ENCODE assay signal across 12 cellular contexts in genomic region chr10:97718178-97718577, GRCh38. TPM values are rescaled to one million over a fixed set of nuclear protein-coding genes. Genes with fewer than 3 reads are reported as not detected.
DNase-seq lines count a peak whose midpoint lies in the region; ATAC-seq and TF ChIP-seq lines count a peak whose summit lies in the region.
"Had no signal": no experiment of that assay in that cellular context is flagged by ENCODE, and none has a peak within 500 bp of the region (broad histone marks: within the 10 kb centered on the region; RNA-seq: fewer than 3 reads in every experiment).

No MANE protein-coding gene starts in this region.

- no peaks in the 10 kb centered on the region for H3K27me3 ChIP-seq in mammary epithelial cell (ENCODE audit: insufficient read depth, low read length)
- no peaks in the 10 kb centered on the region for H3K27me3 ChIP-seq in transverse colon

- H3K36me3 Mint-ChIP-seq in mesothelial cell of epicardium: peaks cover 21% of the 10 kb centered on the region

- H3K9ac ChIP-seq in mammary epithelial cell (ENCODE audit: insufficient read depth, low read length): peak overlapping the region; percentile 51

- TF ChIP-seq POLR2A in transverse colon (IDR thresholded peaks at IDR 0.05): no peak

- H2AFZ ChIP-seq in mammary epithelial cell (ENCODE audit: low read depth, low read length): no peak overlapping the region

- peak overlapping the region; percentile 74 for H3K27ac Mint-ChIP-seq in mesothelial cell of epicardium
- H3K27ac Mint-ChIP-seq: activated T-helper 1 cell treated with anti-CD3 and anti-CD28 coated beads, Interleukin-12 subunit alpha, Interleukin-12 subunit beta, Interleukin-2, Interleukin-4 antibody, amounts not matched to agents 30 ng/mL and 10 ng/mL and 1 ng/mL, durations not matched to agents 14 hours and 24 hours and 36 hours; stimulated activated naive CD8-positive, alpha-beta T cell treated with anti-CD3 and anti-CD28 coated beads, Interleukin-15, Interleukin-2, amounts not matched to agents 100 ng/mL and 50 ng/mL, for 24 hours; T-helper 1 cell treated with Interleukin-12 subunit alpha and Interleukin-12 subunit beta and Interleukin-4 antibody, amounts not matched to agents 30 μg/mL and 1 μg/mL, for 36 hours had no signal

- peaks cover 56% of the 10 kb centered on the region for H3K79me2 ChIP-seq in mammary epithelial cell (ENCODE audit: insufficient read depth, low read length)

- CTCF ChIA-PET in mammary epithelial cell (lab: Charles Lee; ENCODE audit: low non-redundant PET): interaction anchor here (0.5 to 0.6 kb wide), 2 partner anchors 15 to 32 kb away, joined by 3 to 7 read pairs; no protein-coding TSS in a partner anchor

- TF ChIP-seq CTCF in mammary epithelial cell (conservative IDR thresholded peaks at IDR 0.05 in 1 of 2, IDR thresholded peaks at IDR 0.05 in 1 of 2; ENCODE audit: extremely low read depth in 1 of 2, insufficient read depth in 1 of 2, low read depth in 1 of 2, low read length in 2 of 2) (no peak), mesothelial cell of epicardium (IDR thresholded peaks at IDR 0.05; ENCODE audit: unreplicated experiment) (no peak), transverse colon (IDR thresholded peaks at IDR 0.05) (no peak)

- H3K27ac ChIP-seq in mammary epithelial cell (ENCODE audit: insufficient read depth, low read depth, low read length) (peak overlapping the region; percentile 64), transverse colon (peak overlapping the region; percentile 87 to 99 (median 96))

- peaks cover 49% of the 10 kb centered on the region for H3K4me1 Mint-ChIP-seq in mesothelial cell of epicardium

- BruUV-seq in mammary epithelial cell (replicated peaks; lab: Mats Ljungman, UMichigan): no TSS peak

- WGBS in mammary epithelial cell (ENCODE audit: low coverage, missing lambda C conversion rate): 31% methylated on average over 5 of the region's 6 CpGs
- WGBS in transverse colon (ENCODE audit: low coverage in 1 of 2), 2 donors: 37 to 52% methylated on average over 3 to 6 of the region's 6 CpGs

- H3K9me3 ChIP-seq in mammary epithelial cell (replicated peaks; ENCODE audit: insufficient read depth, low read length): no peaks in the 10 kb centered on the region
- no peaks in the 10 kb centered on the region for H3K9me3 ChIP-seq in transverse colon

- TF ChIP-seq EP300 in transverse colon (IDR thresholded peaks at IDR 0.05; ENCODE audit: low read depth): no peak

- peak; percentile 33 for DNase-seq in NCI-H69 (lab: John Stamatoyannopoulos, UW)
- no peak for DNase-seq in mammary epithelial cell
- no peak for DNase-seq in mesothelial cell of epicardium (ENCODE audit: low spot score in 2 of 2, unreplicated experiment in 2 of 2)
- no peak for DNase-seq in transverse colon
- DNase-seq in NCI-H1092 treated with DMSO at 0.1 percent for 48 hours (lab: John Stamatoyannopoulos, UW): no peak
- DNase-seq: cortex of kidney had no signal

- H3K9me3 Mint-ChIP-seq in mesothelial cell of epicardium: no peaks in the 10 kb centered on the region
- H3K9me3 Mint-ChIP-seq: activated T-helper 1 cell treated with anti-CD3 and anti-CD28 coated beads, Interleukin-12 subunit alpha, Interleukin-12 subunit beta, Interleukin-2, Interleukin-4 antibody, amounts not matched to agents 30 ng/mL and 10 ng/mL and 1 ng/mL, durations not matched to agents 14 hours and 24 hours and 36 hours; stimulated activated naive CD8-positive, alpha-beta T cell treated with anti-CD3 and anti-CD28 coated beads, Interleukin-15, Interleukin-2, amounts not matched to agents 100 ng/mL and 50 ng/mL, for 24 hours; T-helper 1 cell treated with Interleukin-12 subunit alpha and Interleukin-12 subunit beta and Interleukin-4 antibody, amounts not matched to agents 30 μg/mL and 1 μg/mL, for 36 hours had no signal

- ATAC-seq in GM18502 (IDR thresholded peaks at IDR 0.05; ENCODE audit: poor library complexity, unreplicated experiment) (no peak), HG03108 (IDR thresholded peaks at IDR 0.05; ENCODE audit: unreplicated experiment) (no peak)

- in situ Hi-C loops in mammary epithelial cell (cut with MboI; ENCODE audit: low sequenced_read_pairs in 2 of 2) (no loop called here), transverse colon (cut with MboI; ENCODE audit: low pct_ligation_motif_present in 1 of 4, low pct_unique_long_range_greater_than_20kb in 1 of 4, low sequenced_read_pairs in 3 of 4) (no loop called here)

- no peaks in the 10 kb centered on the region for H3K27me3 Mint-ChIP-seq in mesothelial cell of epicardium (ENCODE audit: low read depth)

- H3K4me1 ChIP-seq in mammary epithelial cell (ENCODE audit: insufficient read depth, low read length) (peaks cover 47% of the 10 kb centered on the region), transverse colon (peaks cover 47 to 81% (median 70%) of the 10 kb centered on the region in 4 donors)

- intact Hi-C loops in mammary epithelial cell (cut with micrococcal nuclease): loop anchor here (1.0 kb wide), 2 partner anchors 9 to 31 kb away; partner anchors contain the start of gene AVPI1
- intact Hi-C loops in transverse colon (cut with DNase I; ENCODE audit: low total_unique reads): no loop called here

- peaks cover 12% of the 10 kb centered on the region for H3K36me3 ChIP-seq in mammary epithelial cell (ENCODE audit: insufficient read depth, low read length)
- no peaks in the 10 kb centered on the region for H3K36me3 ChIP-seq in transverse colon

- H3K4me2 ChIP-seq in mammary epithelial cell (ENCODE audit: insufficient read depth, low read depth, low read length): peak overlapping the region; percentile 42

- no peaks in the 10 kb centered on the region for H4K20me1 ChIP-seq in mammary epithelial cell (ENCODE audit: insufficient read depth, low read length)

- no peak overlapping the region for H3K4me3 Mint-ChIP-seq in mesothelial cell of epicardium
- H3K4me3 Mint-ChIP-seq: activated T-helper 1 cell treated with anti-CD3 and anti-CD28 coated beads, Interleukin-12 subunit alpha, Interleukin-12 subunit beta, Interleukin-2, Interleukin-4 antibody, amounts not matched to agents 30 ng/mL and 10 ng/mL and 1 ng/mL, durations not matched to agents 14 hours and 24 hours and 36 hours; stimulated activated naive CD8-positive, alpha-beta T cell treated with anti-CD3 and anti-CD28 coated beads, Interleukin-15, Interleukin-2, amounts not matched to agents 100 ng/mL and 50 ng/mL, for 24 hours; T-helper 1 cell treated with Interleukin-12 subunit alpha and Interleukin-12 subunit beta and Interleukin-4 antibody, amounts not matched to agents 30 μg/mL and 1 μg/mL, for 36 hours had no signal

- dilution Hi-C loops in mammary epithelial cell (cut with HindIII; ENCODE audit: low sequenced_read_pairs): no loop called here

- H3K4me3 ChIP-seq in mammary epithelial cell (replicated peaks in 1 of 3; ENCODE audit: insufficient read depth in 1 of 3, low read depth in 2 of 3, low read length in 3 of 3): no peak overlapping the region
- H3K4me3 ChIP-seq in transverse colon: no peak overlapping the region
- H3K4me3 ChIP-seq: skin epidermis had no signal

RNA-seq across cellular contexts. Expression of gene MARVELD1, which starts 4.6 kb away (rescaled TPM):
- total RNA-seq in mammary epithelial cell (10 to 100 TPM; 39.8 to 72.5 TPM), mesothelial cell of epicardium (72.5 to 75.4 TPM (median 75.4 TPM) in 3 replicates), transverse colon (10 to 100 TPM in 2 of 4 donors, 1 to 10 TPM in 2; 5.6 to 24.6 (median 13.6) TPM)
- polyA plus RNA-seq in mammary epithelial cell: 84.8 TPM
- 74.7 TPM for polyA minus RNA-seq in mammary epithelial cell

RNA-seq across cellular contexts. Expression of gene ZFYVE27, which starts 18.8 kb away (rescaled TPM):
- 10 to 100 TPM; 26.8 to 33.5 TPM for total RNA-seq in mammary epithelial cell
- polyA plus RNA-seq in mammary epithelial cell: 14.3 TPM
- polyA minus RNA-seq in mammary epithelial cell: 9.4 TPM
- total RNA-seq in mesothelial cell of epicardium: 39.6 to 40.7 TPM (median 39.9 TPM) in 3 replicates
- total RNA-seq in transverse colon: 100 to 1,000 TPM in 1 of 4 donors, 10 to 100 TPM in 3; 46.4 to 102 (median 63.9) TPM

RNA-seq across cellular contexts. Expression of gene AVPI1, which starts 31.1 kb away (rescaled TPM):
- total RNA-seq in mammary epithelial cell: 10 to 100 TPM; 31.4 to 33.8 TPM
- 22.9 TPM for polyA plus RNA-seq in mammary epithelial cell
- polyA minus RNA-seq in mammary epithelial cell: 14.2 TPM
- 7.8 to 9.0 TPM (median 7.9 TPM) in 3 replicates for total RNA-seq in mesothelial cell of epicardium
- total RNA-seq in transverse colon: 10 to 100 TPM; 24.3 to 79.3 (median 47.9) TPM

RNA-seq across cellular contexts. Expression of gene SFRP5, which starts 53.6 kb away (rescaled TPM):
- total RNA-seq in mammary epithelial cell (not detected), mesothelial cell of epicardium (0.69 to 1.1 TPM (median 0.86 TPM) in 3 replicates), transverse colon (10 to 100 TPM in 1 of 4 donors, 1 to 10 TPM in 3; 3.8 to 10.1 (median 5.8) TPM)
- not detected for polyA plus RNA-seq in mammary epithelial cell
- 0.31 TPM for polyA minus RNA-seq in mammary epithelial cell
- total RNA-seq: activated T-helper 1 cell treated with anti-CD3 and anti-CD28 coated beads, Interleukin-12 subunit alpha, Interleukin-12 subunit beta, Interleukin-2, Interleukin-4 antibody, amounts not matched to agents 30 ng/mL and 10 ng/mL and 1 ng/mL, durations not matched to agents 14 hours and 24 hours and 36 hours had no signal
